Comparison of ENCODE assay signal across 9 cellular contexts in genomic region chr4:145887241-145887964, GRCh38. TPM values are rescaled to one million over a fixed set of nuclear protein-coding genes. Genes with fewer than 3 reads are reported as not detected.
A peak's percentile ranks its signal among the peaks of the same experiment; 100 is the strongest.
DNase-seq lines count a peak whose midpoint lies in the region; ATAC-seq lines count a peak whose summit lies in the region.
"Had no signal": no experiment of that assay in that cellular context is flagged by ENCODE, and none has a peak within 500 bp of the region (broad histone marks: within the 10 kb centered on the region; RNA-seq: fewer than 3 reads in every experiment).

No MANE protein-coding gene starts in this region.

- no peaks in the 10 kb centered on the region for H3K9me3 ChIP-seq in right cardiac atrium (ENCODE audit: control insufficient read depth, low read length)

- ATAC-seq in GM19452 (IDR thresholded peaks at IDR 0.05; ENCODE audit: unreplicated experiment) (peak; percentile 52), right cardiac atrium (peak; percentile 74 to 75), GM18519 (IDR thresholded peaks at IDR 0.05; ENCODE audit: low FRiP score, unreplicated experiment) (no peak)
- peak; percentile 55 for ATAC-seq in stimulated activated memory B cell treated with anti-CD40 and anti-IgM and Interleukin-4, amounts not matched to agents 10 μg/mL and 1 μg/mL and 100 μg/mL, for 72 hours

- no peaks in the 10 kb centered on the region for H3K27me3 ChIP-seq in right cardiac atrium (ENCODE audit: control insufficient read depth, insufficient read depth)

- no peaks in the 10 kb centered on the region for H3K27me3 Mint-ChIP-seq in stimulated activated memory B cell treated with anti-CD40 and anti-IgM and Interleukin-4, amounts not matched to agents 10 μg/mL and 1 μg/mL and 100 μg/mL, for 72 hours
- H3K27me3 Mint-ChIP-seq in activated naive CD4-positive, alpha-beta T cell treated with anti-CD3 and anti-CD28 coated beads for 36 hours (ENCODE audit: low read depth): no peaks in the 10 kb centered on the region

- H3K4me1 Mint-ChIP-seq in stimulated activated memory B cell treated with anti-CD40 and anti-IgM and Interleukin-4, amounts not matched to agents 10 μg/mL and 1 μg/mL and 100 μg/mL, for 72 hours: peaks cover 79% of the 10 kb centered on the region
- peaks cover 10% of the 10 kb centered on the region for H3K4me1 Mint-ChIP-seq in activated naive CD4-positive, alpha-beta T cell treated with anti-CD3 and anti-CD28 coated beads for 36 hours (ENCODE audit: low read depth)

- peaks cover 6% of the 10 kb centered on the region for H3K4me1 ChIP-seq in right cardiac atrium (ENCODE audit: control insufficient read depth, insufficient read depth, low read length)

- WGBS in right cardiac atrium: 32% methylated on average over 10 of the region's 10 CpGs

- CTCF ChIA-PET in activated naive CD4-positive, alpha-beta T cell treated with anti-CD3 and anti-CD28 coated beads for 36 hours (lab: Charles Lee): interaction anchor here (0.8 to 1.2 kb wide), 3 partner anchors 9 to 218 kb away, joined by 3 to 5 read pairs (median 3); no protein-coding TSS in a partner anchor

- peak overlapping the region; percentile 73 for H3K27ac ChIP-seq in right cardiac atrium (ENCODE audit: low read length)

- intact Hi-C loops in right cardiac atrium (cut with DNase I): no loop called here
- intact Hi-C loops in activated naive CD4-positive, alpha-beta T cell treated with anti-CD3 and anti-CD28 coated beads for 36 hours (cut with micrococcal nuclease): no loop called here

- H3K9me3 Mint-ChIP-seq in stimulated activated memory B cell treated with anti-CD40 and anti-IgM and Interleukin-4, amounts not matched to agents 10 μg/mL and 1 μg/mL and 100 μg/mL, for 72 hours: no peaks in the 10 kb centered on the region
- no peaks in the 10 kb centered on the region for H3K9me3 Mint-ChIP-seq in activated naive CD4-positive, alpha-beta T cell treated with anti-CD3 and anti-CD28 coated beads for 36 hours

- peaks cover 44% of the 10 kb centered on the region for H3K36me3 Mint-ChIP-seq in stimulated activated memory B cell treated with anti-CD40 and anti-IgM and Interleukin-4, amounts not matched to agents 10 μg/mL and 1 μg/mL and 100 μg/mL, for 72 hours
- peaks cover 50% of the 10 kb centered on the region for H3K36me3 Mint-ChIP-seq in activated naive CD4-positive, alpha-beta T cell treated with anti-CD3 and anti-CD28 coated beads for 36 hours (ENCODE audit: low read depth)

- H3K4me3 Mint-ChIP-seq in stimulated activated memory B cell treated with anti-CD40 and anti-IgM and Interleukin-4, amounts not matched to agents 10 μg/mL and 1 μg/mL and 100 μg/mL, for 72 hours: no peak overlapping the region
- H3K4me3 Mint-ChIP-seq in activated naive CD4-positive, alpha-beta T cell treated with anti-CD3 and anti-CD28 coated beads for 36 hours: no peak overlapping the region

- peak overlapping the region; percentile 1 for H3K27ac Mint-ChIP-seq in stimulated activated memory B cell treated with anti-CD40 and anti-IgM and Interleukin-4, amounts not matched to agents 10 μg/mL and 1 μg/mL and 100 μg/mL, for 72 hours
- H3K27ac Mint-ChIP-seq in activated naive CD4-positive, alpha-beta T cell treated with anti-CD3 and anti-CD28 coated beads for 36 hours: no peak overlapping the region

- DNase-seq in amniotic epithelial cell (ENCODE audit: low read depth) (peak; percentile 42), right cardiac atrium (peak in 2 of 3 donors; percentile 26 to 64), AML-193 (lab: John Stamatoyannopoulos, UW) (no peak)
- DNase-seq in activated naive CD4-positive, alpha-beta T cell treated with anti-CD3 and anti-CD28 coated beads for 36 hours: no peak
- DNase-seq in activated T-cell treated with anti-CD3 and anti-CD28 coated beads, Interleukin-2, amount 50 U/mL, for 1 hour: no peak
- DNase-seq: T-helper 1 cell had no signal

- H3K4me3 ChIP-seq in right cardiac atrium (ENCODE audit: low read length): no peak overlapping the region

RNA-seq across cellular contexts. Expression of gene ZNF827, which starts 51.2 kb away (rescaled TPM):
- 10 to 100 TPM; 14.2 to 18.4 (median 15.8) TPM for total RNA-seq in right cardiac atrium
- 4.8 TPM for polyA plus RNA-seq in right cardiac atrium
- 10 to 100 TPM; 15.6 to 17.5 TPM for total RNA-seq in activated naive CD4-positive, alpha-beta T cell treated with anti-CD3 and anti-CD28 coated beads for 36 hours

Comparison
In these comparisons a context has a peak if more than half of its experiments do, and no peak if none do; other contexts are left out.
1. DNase-seq: peak in amniotic epithelial cell (single experiment) and right cardiac atrium (2 of 3); none in AML-193 (0 of 2), activated naive CD4-positive, alpha-beta T cell treated with anti-CD3 and anti-CD28 coated beads for 36 hours (single experiment) and activated T-cell treated with anti-CD3 and anti-CD28 coated beads, Interleukin-2, amount 50 U/mL, for 1 hour (single experiment).